Comparison of ENCODE assay signal across 9 cellular contexts in genomic region chr14:36068777-36069534, GRCh38.
DNase-seq lines count a peak whose midpoint lies in the region; ATAC-seq, FAIRE-seq and TF ChIP-seq lines count a peak whose summit lies in the region.
"Had no signal": no experiment of that assay in that cellular context is flagged by ENCODE, and none has a peak within 500 bp of the region (broad histone marks: within the 10 kb centered on the region; RNA-seq: fewer than 3 reads in every experiment).

No MANE protein-coding gene starts in this region.

- CTCF ChIA-PET in HEK293 (lab: Yijun Ruan, JAX), result interaction anchor here (0.6 to 5.7 kb wide), 48 partner anchors 7 to 1472 kb away, joined by 3 to 67 read pairs (median 4); no protein-coding TSS in a partner anchor
- CTCF ChIA-PET in SK-N-SH (lab: Yijun Ruan, JAX), result interaction anchor here (0.6 to 5.1 kb wide), 31 partner anchors 9 to 456 kb away, joined by 3 to 69 read pairs (median 4); no protein-coding TSS in a partner anchor
- CTCF ChIA-PET in HepG2 (lab: Yijun Ruan, JAX; ENCODE audit: low intra/inter-chr PET ratio, low total read pairs), result interaction anchor here (0.6 to 5.3 kb wide), 3 partner anchors 190 to 975 kb away, joined by 3 to 124 read pairs (median 5); no protein-coding TSS in a partner anchor

- H3K36me3 ChIP-seq in BLaER1 treated with 17β-estradiol and CSF1 and Interleukin-3, amounts not matched to agents 10 nM and 100 nM, result no peaks in the 10 kb centered on the region
- H3K36me3 ChIP-seq in HEK293 (ENCODE audit: control insufficient read depth in 2 of 2, insufficient read depth in 1 of 2, low read length in 2 of 2) (no peaks in the 10 kb centered on the region), SK-N-SH (replicated peaks in 1 of 2; ENCODE audit: control insufficient read depth in 1 of 2, insufficient read depth in 2 of 2, low read length in 1 of 2) (no peaks in the 10 kb centered on the region), HepG2 (replicated peaks in 1 of 2; ENCODE audit: control insufficient read depth in 1 of 2, insufficient read depth in 2 of 2, low read length in 2 of 2) (no peaks in the 10 kb centered on the region), prostate gland (no peaks in the 10 kb centered on the region)

- peak overlapping the region in 8 of 11 experiments; percentile 10 to 64 (median 48); a peak in 7 of 22 replicates for H3K4me2 ChIP-seq in BLaER1 treated with 17β-estradiol and CSF1 and Interleukin-3, amounts not matched to agents 10 nM and 100 nM
- H3K4me2 ChIP-seq in SK-N-SH (peak overlapping the region; percentile 22; the same call in 1 of the 2 replicates), HepG2 (ENCODE audit: low read depth, low read length) (no peak overlapping the region)

- no peaks in the 10 kb centered on the region for H3K79me2 ChIP-seq in SK-N-SH (ENCODE audit: insufficient read depth)
- no peaks in the 10 kb centered on the region for H3K79me2 ChIP-seq in HepG2 (ENCODE audit: insufficient read depth, low read length)

- H3K4me1 ChIP-seq in BLaER1 treated with 17β-estradiol and CSF1 and Interleukin-3, amounts not matched to agents 10 nM and 100 nM, result peaks cover 19 to 42% (median 29%) of the 10 kb centered on the region in 10 experiments
- H3K4me1 ChIP-seq in HEK293 (ENCODE audit: control insufficient read depth, insufficient read depth, low read length) (0 out of 2 replicates have a peak, but pooled peaks cover 3% of the 10 kb centered on the region), SK-N-SH (ENCODE audit: control insufficient read depth in 1 of 2, insufficient read depth in 2 of 2, low read depth in 1 of 2, low read length in 1 of 2) (no peaks in the 10 kb centered on the region; a peak in 1 of 4 replicates), HepG2 (ENCODE audit: insufficient read depth, low read length) (no peaks in the 10 kb centered on the region), prostate gland (replicated peaks) (no peaks in the 10 kb centered on the region)

- no peak; the same call in 1 of the 3 replicates for ATAC-seq in HepG2

- no peak for FAIRE-seq in HepG2 (lab: Jason Lieb, UNC)

- no peaks in the 10 kb centered on the region for H3K27me3 ChIP-seq in BLaER1 treated with 17β-estradiol and CSF1 and Interleukin-3, amounts not matched to agents 10 nM and 100 nM
- H3K27me3 ChIP-seq in SK-N-SH (ENCODE audit: insufficient read depth) (peaks cover 37% of the 10 kb centered on the region; the same call in 1 of the 2 replicates), HepG2 (ENCODE audit: control insufficient read depth in 1 of 2, insufficient read depth in 2 of 2, low read length in 2 of 2) (no peaks in the 10 kb centered on the region; a peak in 1 of 5 replicates), prostate gland (replicated peaks; ENCODE audit: insufficient read depth) (no peaks in the 10 kb centered on the region), dorsolateral prefrontal cortex (no peaks in the 10 kb centered on the region)

- in situ Hi-C loops in HepG2 (cut with HindIII; ENCODE audit: extremely low pct_ligation_motif_present, low pct_unique_long_range_greater_than_20kb), result no loop called here

- POLR2A ChIA-PET in HEK293 (lab: Yijun Ruan, JAX) (interaction anchor here (0.8 to 1.1 kb wide), 2 partner anchors 243 to 306 kb away, joined by 3 to 4 read pairs; partner anchors contain the start of gene BRMS1L), SK-N-SH (lab: Yijun Ruan, JAX) (no interaction called here), HepG2 (lab: Yijun Ruan, JAX) (interaction anchor here (0.7 kb wide), 1 partner anchor 252 kb away, joined by 3 read pairs; the partner anchor contains the start of gene MBIP)

- no peaks in the 10 kb centered on the region for H3K9me2 ChIP-seq in SK-N-SH

- TF ChIP-seq RAD21 in SK-N-SH (IDR thresholded peaks at IDR 0.05; ENCODE audit: low read length) (no peak), HepG2 (CRISPR knock-in tag; IDR thresholded peaks at IDR 0.05) (no peak)

- H3K27ac ChIP-seq in BLaER1 treated with 17β-estradiol and CSF1 and Interleukin-3, amounts not matched to agents 10 nM and 100 nM, result no peak overlapping the region; a peak in 1 of 22 replicates
- H3K27ac ChIP-seq in HEK293 (ENCODE audit: extremely low read depth, low read depth, low read length) (no peak overlapping the region), SK-N-SH (ENCODE audit: low read depth in 2 of 2, low read length in 1 of 2) (no peak overlapping the region), HepG2 (ENCODE audit: extremely low read length, insufficient read depth, low read length) (no peak overlapping the region), prostate gland (no peak overlapping the region), dorsolateral prefrontal cortex (peak overlapping the region in 21 of 59 donors; percentile 0 to 72 (median 23))

- no peaks in the 10 kb centered on the region for H3K9me3 ChIP-seq in BLaER1 treated with 17β-estradiol and CSF1 and Interleukin-3, amounts not matched to agents 10 nM and 100 nM (replicated peaks in 1 of 11)
- H3K9me3 ChIP-seq in HEK293 (ENCODE audit: control insufficient read depth, insufficient read depth, low read depth, low read length), result no peaks in the 10 kb centered on the region
- no peaks in the 10 kb centered on the region for H3K9me3 ChIP-seq in SK-N-SH
- no peaks in the 10 kb centered on the region for H3K9me3 ChIP-seq in HepG2 (ENCODE audit: low read length)
- no peaks in the 10 kb centered on the region for H3K9me3 ChIP-seq in prostate gland

- TF ChIP-seq EP300 in SK-N-SH (IDR thresholded peaks at IDR 0.05; ENCODE audit: borderline replicate concordance in 1 of 2, low read depth in 1 of 2, low read length in 1 of 2), result no peak
- TF ChIP-seq EP300 in HepG2 (IDR thresholded peaks at IDR 0.05; ENCODE audit: low read depth in 2 of 2, low read length in 2 of 2), result no peak
- TF ChIP-seq EP300 in HepG2 (CRISPR knock-in tag; IDR thresholded peaks at IDR 0.05; ENCODE audit: borderline replicate concordance), result no peak

- no peak overlapping the region for H3K9ac ChIP-seq in BLaER1 treated with 17β-estradiol and CSF1 and Interleukin-3, amounts not matched to agents 10 nM and 100 nM
- no peak overlapping the region for H3K9ac ChIP-seq in SK-N-SH
- no peak overlapping the region for H3K9ac ChIP-seq in HepG2 (ENCODE audit: insufficient read depth, low read depth, low read length)

- WGBS in SK-N-SH (ENCODE audit: low lambda C conversion rate), result 26% methylated on average over 11 of the region's 11 CpGs
- 35% methylated on average over 11 of the region's 11 CpGs for WGBS in HepG2 (ENCODE audit: low lambda C conversion rate)
- 62% methylated on average over 11 of the region's 11 CpGs for WGBS in prostate gland

- no peaks in the 10 kb centered on the region; a peak in 1 of 22 replicates for H4K20me1 ChIP-seq in BLaER1 treated with 17β-estradiol and CSF1 and Interleukin-3, amounts not matched to agents 10 nM and 100 nM
- H4K20me1 ChIP-seq in SK-N-SH (ENCODE audit: insufficient read depth), result no peaks in the 10 kb centered on the region
- H4K20me1 ChIP-seq in HepG2 (ENCODE audit: insufficient read depth, low read length), result no peaks in the 10 kb centered on the region

- TF ChIP-seq CTCF in HEK293 (tag by site-specific recombination; IDR thresholded peaks at IDR 0.05) (no peak), SK-N-SH (IDR thresholded peaks at IDR 0.05) (no peak), HepG2 (CRISPR knock-in tag; IDR thresholded peaks at IDR 0.05) (no peak), prostate gland (IDR thresholded peaks at IDR 0.05) (no peak), dorsolateral prefrontal cortex (IDR thresholded peaks at IDR 0.05 in 54 of 56, conservative IDR thresholded peaks at IDR 0.05 in 2 of 56; ENCODE audit: low read depth in 1 of 56, partially characterized antibody in 56 of 56) (no peak)

- no peak for TF ChIP-seq POLR2A in HepG2 (IDR thresholded peaks at IDR 0.05; ENCODE audit: insufficient read depth in 1 of 2, low read depth in 2 of 2, low read length in 2 of 2)
- TF ChIP-seq POLR2A in prostate gland (IDR thresholded peaks at IDR 0.05), result no peak

- no peak for DNase-seq in SK-N-SH
- no peak for DNase-seq in HepG2 (ENCODE audit: low spot score)
- no peak for DNase-seq in stimulated activated naive CD4-positive, alpha-beta T cell treated with Interleukin-2 at 50 U/mL for 16 hours (lab: John Stamatoyannopoulos, UW)
- no peak for DNase-seq in prostate gland (ENCODE audit: low spot score)
- no peak for DNase-seq in dorsolateral prefrontal cortex
- no peak for DNase-seq in NCI-H2081 (lab: John Stamatoyannopoulos, UW)
- DNase-seq: GOT3 had no signal

- no peak overlapping the region for H3K4me3 ChIP-seq in BLaER1 treated with 17β-estradiol and CSF1 and Interleukin-3, amounts not matched to agents 10 nM and 100 nM
- H3K4me3 ChIP-seq in HEK293 (ENCODE audit: low read depth, low read length), result no peak overlapping the region
- H3K4me3 ChIP-seq in SK-N-SH (ENCODE audit: low read depth in 2 of 2, low read length in 1 of 2), result no peak overlapping the region
- H3K4me3 ChIP-seq in HepG2 (replicated peaks in 1 of 3; ENCODE audit: insufficient read depth in 1 of 3, low read depth in 2 of 3, low read length in 3 of 3), result no peak overlapping the region
- H3K4me3 ChIP-seq in prostate gland, result no peak overlapping the region
- H3K4me3 ChIP-seq in dorsolateral prefrontal cortex, result peak overlapping the region in 1 of 59 donors; percentile 5

- BruUV-seq in HepG2 (replicated peaks; lab: Mats Ljungman, UMichigan), result no TSS peak

- intact Hi-C loops in HepG2 (cut with micrococcal nuclease; ENCODE audit: unreplicated experiment) (loop anchor here (1.0 kb wide), 2 partner anchors 185 to 190 kb away; no protein-coding TSS in a partner anchor), prostate gland (cut with DNase I) (no loop called here), dorsolateral prefrontal cortex (cut with DNase I) (loop anchor here (5.0 to 10.0 kb wide), 3 partner anchors 42 to 187 kb away; no protein-coding TSS in a partner anchor)

- no peaks in the 10 kb centered on the region for H3F3A ChIP-seq in SK-N-SH (replicated peaks; ENCODE audit: insufficient read depth)

- H2AFZ ChIP-seq in SK-N-SH (ENCODE audit: low read depth), result no peak overlapping the region
- H2AFZ ChIP-seq in HepG2 (ENCODE audit: low read length), result no peak overlapping the region

TF ChIP-seq in SK-N-SH, 30 proteins besides CTCF, POLR2A, EP300 and RAD21 (continues in another document):
- TF ChIP-seq FOXM1 (IDR thresholded peaks at IDR 0.05; ENCODE audit: low read depth) (no peak), POLR2AphosphoS5 (IDR thresholded peaks at IDR 0.05; ENCODE audit: low read depth, low read length) (no peak), JUND (IDR thresholded peaks at IDR 0.05) (peak; percentile 24; the same call in 1 of the 2 replicates), FOSL2 (IDR thresholded peaks at IDR 0.05; ENCODE audit: borderline replicate concordance, low read depth) (peak; percentile 42; the same call in 1 of the 2 replicates), CHD2 (IDR thresholded peaks at IDR 0.05; ENCODE audit: low read length, partially characterized antibody) (no peak)

TF ChIP-seq in HepG2, 621 proteins besides CTCF, POLR2A, EP300 and RAD21 (continues in another document):
- TF ChIP-seq RAD51 (IDR thresholded peaks at IDR 0.05; ENCODE audit: borderline replicate concordance) (peak; percentile 92; the same call in 1 of the 2 replicates), MAFK (conservative IDR thresholded peaks at IDR 0.05 in 1 of 2, IDR thresholded peaks at IDR 0.05 in 1 of 2; ENCODE audit: low read length in 2 of 2) (no peak), NFE2 (CRISPR knock-in tag; IDR thresholded peaks at IDR 0.05) (no peak), ZNF75D (CRISPR knock-in tag; IDR thresholded peaks at IDR 0.05; ENCODE audit: borderline replicate concordance) (no peak), ZZZ3 (CRISPR knock-in tag; IDR thresholded peaks at IDR 0.05; ENCODE audit: borderline replicate concordance) (no peak)
